ENCODE assay signal across 27 cellular contexts in the genomic region with DNA sequence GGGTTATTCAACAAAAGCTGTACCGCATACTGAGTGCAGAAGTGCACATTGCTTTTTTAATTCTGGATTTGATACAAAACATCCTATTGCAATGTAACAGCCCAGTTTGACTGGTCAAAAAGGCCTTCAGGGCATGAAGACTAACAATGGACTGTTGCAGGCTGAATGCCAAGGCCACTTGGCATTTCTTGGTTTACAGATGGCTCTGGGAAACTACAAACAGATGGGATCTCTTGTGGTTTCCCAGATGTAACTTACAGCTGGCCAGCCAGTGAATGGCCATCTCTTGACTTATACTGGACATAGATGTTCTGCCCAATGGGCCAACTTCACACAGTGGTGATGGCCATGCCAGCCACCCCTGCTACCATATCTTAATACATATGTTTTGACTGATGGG. TPM values are rescaled to one million over a fixed set of nuclear protein-coding genes. Genes with fewer than 3 reads are reported as not detected.
DNase-seq lines count a peak whose midpoint lies in the region; ATAC-seq and TF ChIP-seq lines count a peak whose summit lies in the region.
"Had no signal": no experiment of that assay in that cellular context is flagged by ENCODE, and none has a peak within 500 bp of the region (broad histone marks: within the 10 kb centered on the region; RNA-seq: fewer than 3 reads in every experiment).

No MANE protein-coding gene starts in this region.

- no peak overlapping the region for H3K4me3 ChIP-seq in dorsolateral prefrontal cortex
- no peak overlapping the region for H3K4me3 ChIP-seq in lung
- H3K4me3 ChIP-seq: lower lobe of right lung, ovary, PC-9 had no signal

- no peaks in the 10 kb centered on the region for H3K4me1 Mint-ChIP-seq in activated CD4-positive, alpha-beta T cell treated with anti-CD3 and anti-CD28 coated beads, Interleukin-2, amount 10 ng/mL, durations not matched to agents 7 days and 5 days
- H3K4me1 Mint-ChIP-seq: activated naive CD8-positive, alpha-beta T cell treated with anti-CD3 and anti-CD28 coated beads, Interleukin-2, amount 50 U/mL, for 24 hours; nephron progenitor cell; stimulated activated effector memory CD8-positive, alpha-beta T cell treated with anti-CD3 and anti-CD28 coated beads, Interleukin-12 subunit alpha, Interleukin-12 subunit beta, amount 100 ng/mL, for 72 hours had no signal

- POLR2A ChIA-PET in activated CD4-positive, alpha-beta T cell treated with anti-CD3 and anti-CD28 coated beads, Interleukin-2, amount 10 ng/mL, durations not matched to agents 7 days and 5 days (lab: Charles Lee): no interaction called here

- intact Hi-C loops in dorsolateral prefrontal cortex (cut with DNase I): no loop called here

- H3K27me3 Mint-ChIP-seq in activated CD4-positive, alpha-beta T cell treated with anti-CD3 and anti-CD28 coated beads, Interleukin-2, amount 10 ng/mL, durations not matched to agents 7 days and 5 days: peaks cover 2% of the 10 kb centered on the region

- CTCF ChIA-PET in activated CD4-positive, alpha-beta T cell treated with anti-CD3 and anti-CD28 coated beads, Interleukin-2, amount 10 ng/mL, durations not matched to agents 7 days and 5 days (lab: Charles Lee): interaction anchor here (1.0 kb wide), 1 partner anchor 9 kb away, joined by 3 read pairs; no protein-coding TSS in a partner anchor

- H3K9me3 Mint-ChIP-seq in activated CD4-positive, alpha-beta T cell treated with anti-CD3 and anti-CD28 coated beads, Interleukin-2, amount 10 ng/mL, durations not matched to agents 7 days and 5 days: no peaks in the 10 kb centered on the region

- no peak overlapping the region for H3K4me3 Mint-ChIP-seq in activated CD4-positive, alpha-beta T cell treated with anti-CD3 and anti-CD28 coated beads, Interleukin-2, amount 10 ng/mL, durations not matched to agents 7 days and 5 days
- H3K4me3 Mint-ChIP-seq: activated naive CD8-positive, alpha-beta T cell treated with anti-CD3 and anti-CD28 coated beads, Interleukin-2, amount 50 U/mL, for 24 hours; activated T-cell treated with anti-CD3 and anti-CD28 coated beads, Interleukin-2, amount 50 U/mL, for 4 hours; nephron progenitor cell; stimulated activated effector memory CD8-positive, alpha-beta T cell treated with anti-CD3 and anti-CD28 coated beads, Interleukin-12 subunit alpha, Interleukin-12 subunit beta, amount 100 ng/mL, for 72 hours had no signal

- H3K36me3 ChIP-seq in lung (ENCODE audit: control insufficient read depth in 2 of 2, insufficient read depth in 2 of 2, low read length in 2 of 2): no peaks in the 10 kb centered on the region
- H3K36me3 ChIP-seq: lower lobe of right lung, ovary had no signal

- ATAC-seq in lung (ENCODE audit: insufficient read depth, low FRiP score): no peak
- no peak for ATAC-seq in HG03097 (IDR thresholded peaks at IDR 0.05; ENCODE audit: low FRiP score, unreplicated experiment)
- ATAC-seq: activated naive CD8-positive, alpha-beta T cell treated with anti-CD3 and anti-CD28 coated beads, Interleukin-2, amount 50 U/mL, for 24 hours; activated T-cell treated with anti-CD3 and anti-CD28 coated beads, Interleukin-2, amount 50 U/mL, for 4 hours; lower lobe of right lung; right cardiac atrium; stimulated activated effector memory CD8-positive, alpha-beta T cell treated with anti-CD3 and anti-CD28 coated beads, Interleukin-12 subunit alpha, Interleukin-12 subunit beta, amount 100 ng/mL, for 72 hours had no signal

- 100% methylated on average over 1 of the region's 1 CpG for WGBS in lung, 2 donors

- H3K9me3 ChIP-seq in lung (ENCODE audit: control insufficient read depth in 2 of 2, insufficient read depth in 1 of 2, low read length in 1 of 2): peaks cover 0 to 3% of the 10 kb centered on the region in 2 donors
- H3K9me3 ChIP-seq: lower lobe of right lung, ovary had no signal

- H3K27me3 ChIP-seq in dorsolateral prefrontal cortex: peaks cover 0 to 18% (median 0%) of the 10 kb centered on the region in 45 donors
- H3K27me3 ChIP-seq in lung (ENCODE audit: control insufficient read depth, insufficient read depth): no peaks in the 10 kb centered on the region
- H3K27me3 ChIP-seq: ovary had no signal

- TF ChIP-seq CTCF in dorsolateral prefrontal cortex (IDR thresholded peaks at IDR 0.05 in 54 of 56, conservative IDR thresholded peaks at IDR 0.05 in 2 of 56; ENCODE audit: low read depth in 1 of 56, partially characterized antibody in 56 of 56) (no peak), lung (IDR thresholded peaks at IDR 0.05; ENCODE audit: control extremely low read depth, extremely low read depth) (no peak)

- H3K27ac ChIP-seq in dorsolateral prefrontal cortex: peak overlapping the region in 2 of 59 donors; percentile 6 to 50
- H3K27ac ChIP-seq in lung (ENCODE audit: low read depth in 1 of 2, low read length in 1 of 2): no peak overlapping the region
- H3K27ac ChIP-seq: lower lobe of right lung, ovary, PC-9, VCaP had no signal

- no peaks in the 10 kb centered on the region for H3K36me3 Mint-ChIP-seq in activated CD4-positive, alpha-beta T cell treated with anti-CD3 and anti-CD28 coated beads, Interleukin-2, amount 10 ng/mL, durations not matched to agents 7 days and 5 days (ENCODE audit: low read depth)
- H3K36me3 Mint-ChIP-seq: stimulated activated effector memory CD8-positive, alpha-beta T cell treated with anti-CD3 and anti-CD28 coated beads, Interleukin-12 subunit alpha, Interleukin-12 subunit beta, amount 100 ng/mL, for 72 hours had no signal

- H3K27ac Mint-ChIP-seq in activated CD4-positive, alpha-beta T cell treated with anti-CD3 and anti-CD28 coated beads, Interleukin-2, amount 10 ng/mL, durations not matched to agents 7 days and 5 days: no peak overlapping the region
- H3K27ac Mint-ChIP-seq: activated naive CD8-positive, alpha-beta T cell treated with anti-CD3 and anti-CD28 coated beads, Interleukin-2, amount 50 U/mL, for 24 hours; nephron progenitor cell; stimulated activated effector memory CD8-positive, alpha-beta T cell treated with anti-CD3 and anti-CD28 coated beads, Interleukin-12 subunit alpha, Interleukin-12 subunit beta, amount 100 ng/mL, for 72 hours had no signal

- H3K4me1 ChIP-seq in lung (ENCODE audit: control insufficient read depth in 2 of 2, insufficient read depth in 2 of 2, low read length in 2 of 2): no peaks in the 10 kb centered on the region
- H3K4me1 ChIP-seq: lower lobe of right lung had no signal

- DNase-seq in DMS79 treated with DMSO at 0.1 percent for 48 hours (lab: John Stamatoyannopoulos, UW): peak; percentile 21
- no peak for DNase-seq in DMS79 (lab: John Stamatoyannopoulos, UW)
- DNase-seq in dorsolateral prefrontal cortex: peak in 9 of 10 donors; percentile 22 to 80 (median 51)
- DNase-seq in lung (ENCODE audit: low spot score): peak; percentile 5
- no peak for DNase-seq in T-helper 1 cell
- no peak for DNase-seq in AG08395 (ENCODE audit: low spot score)
- DNase-seq in activated CD4-positive, alpha-beta T cell treated with anti-CD3 and anti-CD28 coated beads, Interleukin-2, amount 10 ng/mL, durations not matched to agents 7 days and 5 days: no peak
- DNase-seq: 8988T; activated CD4-positive, alpha-beta T cell treated with anti-CD3 and anti-CD28 coated beads, Interleukin-2, amount 50 U/mL, for 1 hour; activated naive CD8-positive, alpha-beta T cell treated with anti-CD3 and anti-CD28 coated beads, Interleukin-2, amount 50 U/mL, for 24 hours; activated T-cell treated with anti-CD3 and anti-CD28 coated beads, Interleukin-2, amount 50 U/mL, for 4 hours; AML-193; HCEC 1CT; KBM-7; lower lobe of right lung; NCI-H1436 treated with DMSO at 0.1 percent for 48 hours; nephron progenitor cell; ovary; PC-9; right cardiac atrium; Right ventricle myocardium superior; stimulated activated CD4-positive, alpha-beta T cell treated with anti-CD3 and anti-CD28 coated beads, Interleukin-4, amount 100 ng/mL, for 24 hours had no signal

RNA-seq across cellular contexts. Expression of a gene that starts 36.8 kb away (rescaled TPM):
- total RNA-seq in dorsolateral prefrontal cortex (1 to 10 TPM in 2 of 120 experiments, under 1 TPM in 25, not detected in 93; 0.22 to 1.7 (median 0.35) TPM), lung (under 1 TPM in 1 of 2 donors, not detected in 1; 0.12 TPM)
- polyA plus RNA-seq in lung: under 1 TPM in 1 of 2 donors, not detected in 1; 0.05 TPM
- not detected for total RNA-seq in activated CD4-positive, alpha-beta T cell treated with anti-CD3 and anti-CD28 coated beads, Interleukin-2, amount 10 ng/mL, durations not matched to agents 7 days and 5 days
- total RNA-seq: activated T-cell treated with anti-CD3 and anti-CD28 coated beads, Interleukin-2, amount 50 U/mL, for 4 hours; lower lobe of right lung; NCI-H460; ovary; PC-9; right cardiac atrium; Right ventricle myocardium superior; subcutaneous adipose tissue had no signal

RNA-seq across cellular contexts. Expression of a gene that starts 38.7 kb away (rescaled TPM):
- total RNA-seq in dorsolateral prefrontal cortex (1 to 10 TPM in 1 of 120 experiments, not detected in 119; 1.2 TPM), lung (not detected)
- polyA plus RNA-seq in lung: not detected
- not detected for total RNA-seq in activated CD4-positive, alpha-beta T cell treated with anti-CD3 and anti-CD28 coated beads, Interleukin-2, amount 10 ng/mL, durations not matched to agents 7 days and 5 days
- total RNA-seq: activated T-cell treated with anti-CD3 and anti-CD28 coated beads, Interleukin-2, amount 50 U/mL, for 4 hours; lower lobe of right lung; NCI-H460; ovary; PC-9; right cardiac atrium; Right ventricle myocardium superior; subcutaneous adipose tissue had no signal
- polyA plus RNA-seq: ovary, right cardiac atrium had no signal

Comparison
In these comparisons a context has a peak if more than half of its experiments do, and no peak if none do; other contexts are left out.
1. DNase-seq: peak in DMS79 treated with DMSO at 0.1 percent for 48 hours (single experiment), dorsolateral prefrontal cortex (9 of 10) and lung (single experiment); none in DMS79 (single experiment), T-helper 1 cell (0 of 5), AG08395 (single experiment) and activated CD4-positive, alpha-beta T cell treated with anti-CD3 and anti-CD28 coated beads, Interleukin-2, amount 10 ng/mL, durations not matched to agents 7 days and 5 days (single experiment).